7 cellular contexts compared by ENCODE assay signal in the genomic region with DNA sequence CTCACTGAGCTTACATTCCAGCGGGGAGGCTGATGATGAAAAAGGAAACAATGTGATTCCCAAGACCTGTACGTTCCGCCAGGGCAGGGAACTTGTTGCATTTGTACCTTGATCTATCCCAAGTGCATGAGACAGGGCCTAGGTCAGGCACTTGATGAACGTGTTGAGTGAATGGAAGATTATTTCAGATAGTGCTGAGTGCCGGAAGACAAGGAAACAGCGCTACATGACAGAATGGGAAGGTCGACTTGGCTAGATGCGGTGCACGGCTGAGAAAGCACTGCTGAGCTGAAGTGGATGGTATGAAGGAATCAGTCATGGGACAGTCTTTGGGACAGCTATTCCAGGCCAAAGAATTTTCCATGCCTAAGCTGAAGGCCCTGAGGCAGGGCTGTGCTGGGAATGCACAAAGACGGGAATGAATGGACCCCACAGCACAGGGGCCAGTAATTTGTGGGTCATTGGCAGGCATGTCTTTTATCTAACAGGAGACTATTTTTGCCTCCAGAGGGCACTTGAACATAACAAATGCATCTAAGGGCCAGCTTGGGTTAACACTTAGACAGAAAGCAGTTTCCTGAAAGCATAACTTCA. TPM values are rescaled to one million over a fixed set of nuclear protein-coding genes. Genes with fewer than 3 reads are reported as not detected.
A peak's percentile ranks its signal among the peaks of the same experiment; 100 is the strongest.
DNase-seq lines count a peak whose midpoint lies in the region; ATAC-seq, FAIRE-seq and TF ChIP-seq lines count a peak whose summit lies in the region.
"Not testable (repeated sequence)": the region's sequence is repeated elsewhere in the genome, so short reads cannot be mapped to it uniquely, and the experiment has no call there.

No MANE protein-coding gene starts in this region.

- FAIRE-seq in G401.6 (lab: Jason Lieb, UNC): peak; percentile 55

- H3K9me3 Mint-ChIP-seq in activated naive CD4-positive, alpha-beta T cell treated with anti-CD3 and anti-CD28 coated beads for 36 hours: not testable (repeated sequence)

- H3K4me1 Mint-ChIP-seq in activated naive CD4-positive, alpha-beta T cell treated with anti-CD3 and anti-CD28 coated beads for 36 hours (ENCODE audit: low read depth): not testable (repeated sequence)

- peak; percentile 13 for DNase-seq in NCI-H748 treated with DMSO at 0.1 percent for 48 hours (lab: John Stamatoyannopoulos, UW)
- peak; percentile 18 for DNase-seq in activated naive CD4-positive, alpha-beta T cell treated with anti-CD3 and anti-CD28 coated beads for 36 hours
- DNase-seq in fibroblast of the aortic adventitia (ENCODE audit: low read depth): peak; percentile 61
- DNase-seq in midbrain (lab: John Stamatoyannopoulos, UW): peak; percentile 69

- intact Hi-C loops in activated naive CD4-positive, alpha-beta T cell treated with anti-CD3 and anti-CD28 coated beads for 36 hours (cut with micrococcal nuclease): loop anchor here (1.0 to 10.0 kb wide), 2 partner anchors 200 to 546 kb away; no protein-coding TSS in a partner anchor

- H3K4me3 Mint-ChIP-seq in activated naive CD4-positive, alpha-beta T cell treated with anti-CD3 and anti-CD28 coated beads for 36 hours: not testable (repeated sequence)

- CTCF ChIA-PET in activated naive CD4-positive, alpha-beta T cell treated with anti-CD3 and anti-CD28 coated beads for 36 hours (lab: Charles Lee): interaction anchor here (0.6 to 1.2 kb wide), 3 partner anchors 17 to 200 kb away, joined by 3 to 7 read pairs (median 6); no protein-coding TSS in a partner anchor

- H3K27me3 Mint-ChIP-seq in activated naive CD4-positive, alpha-beta T cell treated with anti-CD3 and anti-CD28 coated beads for 36 hours (ENCODE audit: low read depth): not testable (repeated sequence)

- not testable (repeated sequence) for H3K36me3 Mint-ChIP-seq in activated naive CD4-positive, alpha-beta T cell treated with anti-CD3 and anti-CD28 coated beads for 36 hours (ENCODE audit: low read depth)

- not testable (repeated sequence) for H3K4me3 ChIP-seq in fibroblast of the aortic adventitia (ENCODE audit: low read depth, low read length)

- TF ChIP-seq CTCF in fibroblast of the aortic adventitia (IDR thresholded peaks at IDR 0.05; ENCODE audit: insufficient read depth, low read length): peak; percentile 32

- ATAC-seq in GM21390 (IDR thresholded peaks at IDR 0.05; ENCODE audit: unreplicated experiment) (peak; percentile 73), HG03442 (IDR thresholded peaks at IDR 0.05; ENCODE audit: unreplicated experiment) (peak; percentile 74)

- not testable (repeated sequence) for H3K27ac Mint-ChIP-seq in activated naive CD4-positive, alpha-beta T cell treated with anti-CD3 and anti-CD28 coated beads for 36 hours

RNA-seq across cellular contexts. Expression of gene HNRNPA1L2, which starts 33.1 kb away (rescaled TPM):
- 1 to 10 TPM; 6.2 to 6.7 TPM for total RNA-seq in activated naive CD4-positive, alpha-beta T cell treated with anti-CD3 and anti-CD28 coated beads for 36 hours
- total RNA-seq in fibroblast of the aortic adventitia (ENCODE audit: low replicate concordance): 4.9 and 7.4 TPM in 2 replicates

RNA-seq across cellular contexts. Expression of gene SUGT1, which starts 43.5 kb away (rescaled TPM):
- 10 to 100 TPM; 42.7 to 44.1 TPM for total RNA-seq in activated naive CD4-positive, alpha-beta T cell treated with anti-CD3 and anti-CD28 coated beads for 36 hours
- 46.4 and 52.1 TPM in 2 replicates for total RNA-seq in fibroblast of the aortic adventitia (ENCODE audit: low replicate concordance)

Comparison
In these comparisons a context has a peak if more than half of its experiments do, and no peak if none do; other contexts are left out.
1. DNase-seq: peak in every context shown above with its lines; median percentile 69 in midbrain; 61 in fibroblast of the aortic adventitia; 18 in activated naive CD4-positive, alpha-beta T cell treated with anti-CD3 and anti-CD28 coated beads for 36 hours; 13 in NCI-H748 treated with DMSO at 0.1 percent for 48 hours.